Comparison of ENCODE assay signal across 12 cellular contexts in the genomic region with DNA sequence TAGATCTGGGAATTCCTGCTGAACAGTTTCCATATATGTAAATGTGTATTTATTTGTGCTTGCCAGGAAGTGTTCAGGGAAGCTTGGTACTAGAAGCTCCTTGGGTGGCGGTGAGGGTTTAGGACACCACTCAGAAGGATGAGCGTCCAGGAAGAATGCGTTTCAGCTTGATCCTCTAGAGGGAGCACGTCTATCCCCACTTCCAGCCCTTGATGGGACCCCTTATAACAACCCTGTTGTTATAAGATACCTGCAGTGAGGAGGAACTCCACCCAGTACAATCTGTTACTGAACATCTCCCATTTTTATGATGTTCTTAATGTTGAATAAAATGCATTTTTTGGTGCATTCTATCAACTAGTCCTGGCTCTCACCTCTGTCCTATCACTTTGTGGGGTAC.
DNase-seq lines count a peak whose midpoint lies in the region; ATAC-seq, FAIRE-seq and TF ChIP-seq lines count a peak whose summit lies in the region.
"Had no signal": no experiment of that assay in that cellular context is flagged by ENCODE, and none has a peak within 500 bp of the region (broad histone marks: within the 10 kb centered on the region; RNA-seq: fewer than 3 reads in every experiment).

No MANE protein-coding gene starts in this region.

- H3K27ac Mint-ChIP-seq in glutamatergic neuron (ENCODE audit: unreplicated experiment), result no peak overlapping the region
- H3K27ac Mint-ChIP-seq: activated CD8-positive, alpha-beta memory T cell treated with anti-CD3 and anti-CD28 coated beads, Interleukin-2, amount 10 ng/mL, durations not matched to agents 7 days and 5 days had no signal

- no peaks in the 10 kb centered on the region for H3K9me3 ChIP-seq in SK-N-SH
- H3K9me3 ChIP-seq: prostate gland had no signal

- H3K4me2 ChIP-seq in SK-N-SH, result no peak overlapping the region

- peaks cover 0 to 7% of the 10 kb centered on the region in 2 experiments for H3K36me3 ChIP-seq in SK-N-SH (replicated peaks in 1 of 2; ENCODE audit: control insufficient read depth in 1 of 2, insufficient read depth in 2 of 2, low read length in 1 of 2)
- H3K36me3 ChIP-seq: prostate gland had no signal

- no peak overlapping the region for H2AFZ ChIP-seq in SK-N-SH (ENCODE audit: low read depth)

- no peak for TF ChIP-seq EP300 in SK-N-SH (IDR thresholded peaks at IDR 0.05; ENCODE audit: borderline replicate concordance in 1 of 2, low read depth in 1 of 2, low read length in 1 of 2)

- no peak overlapping the region for H3K9ac ChIP-seq in SK-N-SH

- DNase-seq in AG09319 (ENCODE audit: extremely low read depth, low read depth) (no peak), GM12865 (ENCODE audit: low read depth) (no peak), SK-N-SH (peak; percentile 27), glutamatergic neuron (no peak), frontal cortex (ENCODE audit: low spot score in 2 of 2) (no peak), NCI-H1092 (lab: John Stamatoyannopoulos, UW) (no peak), germinal center (ENCODE audit: low spot score) (no peak)
- DNase-seq: activated CD8-positive, alpha-beta memory T cell treated with anti-CD3 and anti-CD28 coated beads, Interleukin-2, amount 10 ng/mL, durations not matched to agents 7 days and 5 days; SHP77 treated with DMSO at 0.1 percent for 48 hours had no signal

- H3K4me3 Mint-ChIP-seq in glutamatergic neuron (ENCODE audit: unreplicated experiment), result no peak overlapping the region
- H3K4me3 Mint-ChIP-seq: activated CD8-positive, alpha-beta memory T cell treated with anti-CD3 and anti-CD28 coated beads, Interleukin-2, amount 10 ng/mL, durations not matched to agents 7 days and 5 days had no signal

- 80% methylated on average over 4 of the region's 4 CpGs for WGBS in SK-N-SH (ENCODE audit: low lambda C conversion rate)

- no peak for FAIRE-seq in frontal cortex (lab: Jason Lieb, UNC)
- FAIRE-seq: colon had no signal

- H3K27ac ChIP-seq in SK-N-SH (ENCODE audit: low read depth in 2 of 2, low read length in 1 of 2), result no peak overlapping the region
- H3K27ac ChIP-seq: prostate gland had no signal

- CTCF ChIA-PET in SK-N-SH (lab: Yijun Ruan, JAX), result interaction anchor here (0.6 to 3.8 kb wide), 8 partner anchors 10 to 205 kb away, joined by 3 to 15 read pairs (median 5); a partner anchor contains a TSS

- no peak for TF ChIP-seq RAD21 in SK-N-SH (IDR thresholded peaks at IDR 0.05; ENCODE audit: low read length)

- H3K27me3 ChIP-seq in SK-N-SH (ENCODE audit: insufficient read depth), result no peaks in the 10 kb centered on the region

- H3F3A ChIP-seq in SK-N-SH (replicated peaks; ENCODE audit: insufficient read depth), result no peaks in the 10 kb centered on the region

- H3K9me2 ChIP-seq in SK-N-SH, result no peaks in the 10 kb centered on the region

- no peaks in the 10 kb centered on the region for H3K79me2 ChIP-seq in SK-N-SH (ENCODE audit: insufficient read depth)

- peaks cover 0 to 9% of the 10 kb centered on the region in 2 experiments; a peak in 2 of 4 replicates for H3K4me1 ChIP-seq in SK-N-SH (ENCODE audit: control insufficient read depth in 1 of 2, insufficient read depth in 2 of 2, low read depth in 1 of 2, low read length in 1 of 2)
- H3K4me1 ChIP-seq: prostate gland had no signal

- H3K4me1 Mint-ChIP-seq in glutamatergic neuron (ENCODE audit: low read depth, unreplicated experiment), result peaks cover 4% of the 10 kb centered on the region

- ATAC-seq in HG03097 (IDR thresholded peaks at IDR 0.05; ENCODE audit: low FRiP score, unreplicated experiment), result no peak
- ATAC-seq: activated CD8-positive, alpha-beta memory T cell treated with anti-CD3 and anti-CD28 coated beads, Interleukin-2, amount 10 ng/mL, durations not matched to agents 7 days and 5 days had no signal

- H4K20me1 ChIP-seq in SK-N-SH (ENCODE audit: insufficient read depth), result no peaks in the 10 kb centered on the region

- TF ChIP-seq CTCF in AG09319 (IDR thresholded peaks at IDR 0.05; ENCODE audit: low read depth, low read length) (peak; percentile 26), GM12865 (IDR thresholded peaks at IDR 0.05; ENCODE audit: insufficient read depth, low read depth, low read length, missing control alignments) (peak; percentile 14), SK-N-SH (IDR thresholded peaks at IDR 0.05) (peak; percentile 45), glutamatergic neuron (IDR thresholded peaks at IDR 0.05; ENCODE audit: partially characterized antibody, unreplicated experiment) (peak; percentile 53)

- no peaks in the 10 kb centered on the region for H3K27me3 Mint-ChIP-seq in glutamatergic neuron (ENCODE audit: unreplicated experiment)
- H3K27me3 Mint-ChIP-seq: activated CD8-positive, alpha-beta memory T cell treated with anti-CD3 and anti-CD28 coated beads, Interleukin-2, amount 10 ng/mL, durations not matched to agents 7 days and 5 days had no signal

- H3K9me3 Mint-ChIP-seq in glutamatergic neuron (ENCODE audit: unreplicated experiment), result peaks cover 3% of the 10 kb centered on the region

- H3K4me3 ChIP-seq in GM12865 (ENCODE audit: low read depth, low read length) (no peak overlapping the region), SK-N-SH (ENCODE audit: low read depth in 2 of 2, low read length in 1 of 2) (no peak overlapping the region; a peak in 1 of 4 replicates)
- H3K4me3 ChIP-seq: prostate gland had no signal

- peaks cover 5% of the 10 kb centered on the region for H3K36me3 Mint-ChIP-seq in glutamatergic neuron (ENCODE audit: unreplicated experiment)

- POLR2A ChIA-PET in SK-N-SH (lab: Yijun Ruan, JAX), result no interaction called here

TF ChIP-seq in SK-N-SH, 30 proteins besides CTCF, POLR2A, EP300 and RAD21 (continues in another document):
- no peak for TF ChIP-seq FOXM1 (IDR thresholded peaks at IDR 0.05; ENCODE audit: low read depth)
- no peak for TF ChIP-seq NRF1 (IDR thresholded peaks at IDR 0.05; ENCODE audit: low read depth, low read length)
- TF ChIP-seq ELF1 (IDR thresholded peaks at IDR 0.05), result no peak
- TF ChIP-seq, protein P1, sequence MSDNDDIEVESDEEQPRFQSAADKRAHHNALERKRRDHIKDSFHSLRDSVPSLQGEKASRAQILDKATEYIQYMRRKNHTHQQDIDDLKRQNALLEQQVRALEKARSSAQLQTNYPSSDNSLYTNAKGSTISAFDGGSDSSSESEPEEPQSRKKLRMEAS (IDR thresholded peaks at IDR 0.05; ENCODE audit: low read depth), result no peak
- TF ChIP-seq RCOR1 (IDR thresholded peaks at IDR 0.05; ENCODE audit: low read length), result no peak
- no peak for TF ChIP-seq TCF12 (IDR thresholded peaks at IDR 0.05)
- TF ChIP-seq TEAD4 (IDR thresholded peaks at IDR 0.05; ENCODE audit: borderline replicate concordance, insufficient read depth), result no peak
- TF ChIP-seq, protein P2, sequence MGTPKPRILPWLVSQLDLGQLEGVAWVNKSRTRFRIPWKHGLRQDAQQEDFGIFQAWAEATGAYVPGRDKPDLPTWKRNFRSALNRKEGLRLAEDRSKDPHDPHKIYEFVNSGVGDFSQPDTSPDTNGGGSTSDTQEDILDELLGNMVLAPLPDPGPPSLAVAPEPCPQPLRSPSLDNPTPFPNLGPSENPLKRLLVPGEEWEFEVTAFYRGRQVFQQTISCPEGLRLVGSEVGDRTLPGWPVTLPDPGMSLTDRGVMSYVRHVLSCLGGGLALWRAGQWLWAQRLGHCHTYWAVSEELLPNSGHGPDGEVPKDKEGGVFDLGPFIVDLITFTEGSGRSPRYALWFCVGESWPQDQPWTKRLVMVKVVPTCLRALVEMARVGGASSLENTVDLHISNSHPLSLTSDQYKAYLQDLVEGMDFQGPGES (IDR thresholded peaks at IDR 0.05; ENCODE audit: low read depth, low read length), result no peak
- TF ChIP-seq EZH2phosphoT487 (IDR thresholded peaks at IDR 0.05; ENCODE audit: borderline replicate concordance, low read depth), result no peak
- TF ChIP-seq GATA2 (CRISPR knock-in tag; IDR thresholded peaks at IDR 0.05), result no peak
- no peak for TF ChIP-seq FOSL2 (IDR thresholded peaks at IDR 0.05; ENCODE audit: borderline replicate concordance, low read depth)
- no peak for TF ChIP-seq FOXJ3 (CRISPR knock-in tag; IDR thresholded peaks at IDR 0.05)
- no peak for TF ChIP-seq TAF1 (IDR thresholded peaks at IDR 0.05; ENCODE audit: borderline replicate concordance, low read depth, low read length)
- no peak for TF ChIP-seq MEF2A (IDR thresholded peaks at IDR 0.05; ENCODE audit: borderline replicate concordance, low read depth)
- no peak for TF ChIP-seq RFX5 (IDR thresholded peaks at IDR 0.05; ENCODE audit: low read length)
- no peak for TF ChIP-seq GABPA (IDR thresholded peaks at IDR 0.05; ENCODE audit: low read depth)
- TF ChIP-seq, protein P3, sequence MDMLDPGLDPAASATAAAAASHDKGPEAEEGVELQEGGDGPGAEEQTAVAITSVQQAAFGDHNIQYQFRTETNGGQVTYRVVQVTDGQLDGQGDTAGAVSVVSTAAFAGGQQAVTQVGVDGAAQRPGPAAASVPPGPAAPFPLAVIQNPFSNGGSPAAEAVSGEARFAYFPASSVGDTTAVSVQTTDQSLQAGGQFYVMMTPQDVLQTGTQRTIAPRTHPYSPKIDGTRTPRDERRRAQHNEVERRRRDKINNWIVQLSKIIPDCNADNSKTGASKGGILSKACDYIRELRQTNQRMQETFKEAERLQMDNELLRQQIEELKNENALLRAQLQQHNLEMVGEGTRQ (IDR thresholded peaks at IDR 0.05; ENCODE audit: borderline replicate concordance, low read depth, low read length), result no peak
- no peak for TF ChIP-seq POLR2AphosphoS5 (IDR thresholded peaks at IDR 0.05; ENCODE audit: low read depth, low read length)
- TF ChIP-seq JUND (IDR thresholded peaks at IDR 0.05), result no peak
